ENCODE assay signal across 1 cellular context in genomic region chr3:53235545-53235944, GRCh38.
TF ChIP-seq lines count a peak whose summit lies in the region.

No MANE protein-coding gene starts in this region.

TF ChIP-seq in SK-N-SH, 30 proteins besides CTCF, POLR2A, EP300 and RAD21 (continued from another document):
- TF ChIP-seq REST (IDR thresholded peaks at IDR 0.05; ENCODE audit: low read depth, low read length) (no peak), TCF12 (IDR thresholded peaks at IDR 0.05) (no peak), MEF2A (IDR thresholded peaks at IDR 0.05; ENCODE audit: borderline replicate concordance, low read depth) (no peak), SIN3A (IDR thresholded peaks at IDR 0.05; ENCODE audit: borderline replicate concordance, low read depth, low read length) (no peak), NFIC (IDR thresholded peaks at IDR 0.05; ENCODE audit: borderline replicate concordance) (no peak), EZH2phosphoT487 (IDR thresholded peaks at IDR 0.05; ENCODE audit: borderline replicate concordance, low read depth) (no peak)
